In genomic region chr1:53339736-53340385, GRCh38 we compare ENCODE assay signal across 21 cellular contexts. TPM values are rescaled to one million over a fixed set of nuclear protein-coding genes. Genes with fewer than 3 reads are reported as not detected.
A peak's percentile ranks its signal among the peaks of the same experiment; 100 is the strongest.
DNase-seq lines count a peak whose midpoint lies in the region; ATAC-seq and TF ChIP-seq lines count a peak whose summit lies in the region.
"Had no signal": no experiment of that assay in that cellular context is flagged by ENCODE, and none has a peak within 500 bp of the region (broad histone marks: within the 10 kb centered on the region; RNA-seq: fewer than 3 reads in every experiment).

No MANE protein-coding gene starts in this region.

- H3K27ac ChIP-seq in vagina: no peak overlapping the region
- H3K27ac ChIP-seq: heart left ventricle, left ventricle myocardium inferior, prostate gland, RWPE1, VCaP had no signal

- TF ChIP-seq POLR2A in vagina (IDR thresholded peaks at IDR 0.05): no peak

- H3K36me3 Mint-ChIP-seq in natural killer cell (no peaks in the 10 kb centered on the region), neural crest cell (ENCODE audit: low read depth) (no peaks in the 10 kb centered on the region)
- no peaks in the 10 kb centered on the region for H3K36me3 Mint-ChIP-seq in natural killer cell treated with Interleukin-12 subunit alpha and Interleukin-12 subunit beta and Interleukin-15 and Interleukin-18, amount 100 ng/mL, for 72 hours
- H3K36me3 Mint-ChIP-seq: CD14-positive monocyte had no signal

- H3K4me3 ChIP-seq in vagina: no peak overlapping the region
- H3K4me3 ChIP-seq: GM23338, heart left ventricle, left ventricle myocardium inferior, prostate gland had no signal

- DNase-seq in natural killer cell (peak; percentile 12), ecto neural progenitor cell (ENCODE audit: low spot score) (peak; percentile 35), neural crest cell (ENCODE audit: low read depth, low spot score) (no peak), vagina (ENCODE audit: extremely low spot score in 2 of 2) (peak; percentile 40 to 82), G401 (ENCODE audit: low spot score) (no peak), GF-D8 (lab: John Stamatoyannopoulos, UW) (no peak)
- DNase-seq in natural killer cell treated with Interleukin-12 subunit alpha and Interleukin-12 subunit beta and Interleukin-15 and Interleukin-18, amount 100 ng/mL, for 72 hours (ENCODE audit: low spot score): no peak
- DNase-seq: amniotic stem cell; dermis blood vessel endothelial cell; left ventricle myocardium inferior; NCI-H524; SK-N-SH; stimulated activated CD4-positive, alpha-beta T cell treated with anti-CD3 and anti-CD28 coated beads, Interleukin-1b, Interleukin-23, amount 100 ng/mL, for 48 hours; stimulated activated naive CD4-positive, alpha-beta T cell had no signal

- ATAC-seq in natural killer cell (no peak), GM21528 (IDR thresholded peaks at IDR 0.05; ENCODE audit: low FRiP score, unreplicated experiment) (no peak)
- ATAC-seq in natural killer cell treated with Interleukin-12 subunit alpha and Interleukin-12 subunit beta and Interleukin-15 and Interleukin-18, amount 100 ng/mL, for 72 hours: no peak
- ATAC-seq: GM23338 had no signal

- intact Hi-C loops in natural killer cell (cut with micrococcal nuclease) (no loop called here), vagina (cut with DNase I) (no loop called here)

- H3K4me3 Mint-ChIP-seq in natural killer cell (no peak overlapping the region), neural crest cell (no peak overlapping the region)
- H3K4me3 Mint-ChIP-seq in natural killer cell treated with Interleukin-12 subunit alpha and Interleukin-12 subunit beta and Interleukin-15 and Interleukin-18, amount 100 ng/mL, for 72 hours: no peak overlapping the region
- H3K4me3 Mint-ChIP-seq: CD14-positive monocyte, GM23338 had no signal

- H3K36me3 ChIP-seq in vagina: no peaks in the 10 kb centered on the region
- H3K36me3 ChIP-seq: heart left ventricle, left ventricle myocardium inferior, prostate gland had no signal

- H3K9me3 Mint-ChIP-seq in natural killer cell (no peaks in the 10 kb centered on the region), neural crest cell (no peaks in the 10 kb centered on the region)
- no peaks in the 10 kb centered on the region for H3K9me3 Mint-ChIP-seq in natural killer cell treated with Interleukin-12 subunit alpha and Interleukin-12 subunit beta and Interleukin-15 and Interleukin-18, amount 100 ng/mL, for 72 hours

- no peaks in the 10 kb centered on the region for H3K4me1 ChIP-seq in vagina
- H3K4me1 ChIP-seq: heart left ventricle, left ventricle myocardium inferior, prostate gland had no signal

- H3K27ac Mint-ChIP-seq in natural killer cell: no peak overlapping the region
- H3K27ac Mint-ChIP-seq in natural killer cell treated with Interleukin-12 subunit alpha and Interleukin-12 subunit beta and Interleukin-15 and Interleukin-18, amount 100 ng/mL, for 72 hours: peak overlapping the region in 1 of 2 donors; percentile 58
- H3K27ac Mint-ChIP-seq in neural crest cell (ENCODE audit: unreplicated experiment): peak overlapping the region; percentile 86
- H3K27ac Mint-ChIP-seq: CD14-positive monocyte, GM23338 had no signal

- H3K27me3 ChIP-seq in vagina: no peaks in the 10 kb centered on the region

- no peaks in the 10 kb centered on the region for H3K9me3 ChIP-seq in vagina
- H3K9me3 ChIP-seq: heart left ventricle, left ventricle myocardium inferior, prostate gland, SK-N-SH had no signal

- in situ Hi-C loops in G401 (cut with HindIII; ENCODE audit: low sequenced_read_pairs): no loop called here

- H3K27me3 Mint-ChIP-seq in natural killer cell (ENCODE audit: low read depth in 2 of 2) (no peaks in the 10 kb centered on the region), neural crest cell (ENCODE audit: low read depth) (no peaks in the 10 kb centered on the region)
- no peaks in the 10 kb centered on the region for H3K27me3 Mint-ChIP-seq in natural killer cell treated with Interleukin-12 subunit alpha and Interleukin-12 subunit beta and Interleukin-15 and Interleukin-18, amount 100 ng/mL, for 72 hours

- H3K4me1 Mint-ChIP-seq in natural killer cell (peaks cover 0 to 6% of the 10 kb centered on the region in 2 donors), neural crest cell (no peaks in the 10 kb centered on the region)
- peaks cover 4 to 15% of the 10 kb centered on the region in 2 donors for H3K4me1 Mint-ChIP-seq in natural killer cell treated with Interleukin-12 subunit alpha and Interleukin-12 subunit beta and Interleukin-15 and Interleukin-18, amount 100 ng/mL, for 72 hours (ENCODE audit: low read depth in 2 of 2)

- no peak for TF ChIP-seq CTCF in natural killer cell (IDR thresholded peaks at IDR 0.05)
- no peak for TF ChIP-seq CTCF in neural crest cell (conservative IDR thresholded peaks at IDR 0.05)
- TF ChIP-seq CTCF in vagina (IDR thresholded peaks at IDR 0.05): no peak

RNA-seq across cellular contexts. Expression of gene LRP8, which starts 12.0 kb away (rescaled TPM):
- total RNA-seq in natural killer cell (10 to 100 TPM; 23.2 to 27.3 (median 24.9) TPM), neural crest cell (49.7 and 59.5 TPM in 2 replicates), vagina (21.1 TPM)
- total RNA-seq in natural killer cell treated with Interleukin-12 subunit alpha and Interleukin-12 subunit beta and Interleukin-15 and Interleukin-18, amount 100 ng/mL, for 72 hours: 100 to 1,000 TPM in 1 of 2 donors, 10 to 100 TPM in 1; 87.8 to 194 TPM
- 7.0 and 8.0 TPM in 2 replicates for total RNA-seq in G401 (2014; rRNA removed; shearing (Covaris generic))

Comparison
In these comparisons a context has a peak if more than half of its experiments do, and no peak if none do; other contexts are left out.
1. DNase-seq: peak in natural killer cell (single experiment), ecto neural progenitor cell (single experiment) and vagina (2 of 2); none in natural killer cell treated with Interleukin-12 subunit alpha and Interleukin-12 subunit beta and Interleukin-15 and Interleukin-18, amount 100 ng/mL, for 72 hours (single experiment), neural crest cell (single experiment), G401 (single experiment) and GF-D8 (single experiment).